Comparison of ENCODE assay signal across 14 cellular contexts in genomic region chr7:46485481-46486065, GRCh38.
A peak's percentile ranks its signal among the peaks of the same experiment; 100 is the strongest.
DNase-seq lines count a peak whose midpoint lies in the region; ATAC-seq, FAIRE-seq and TF ChIP-seq lines count a peak whose summit lies in the region.
"Had no signal": no experiment of that assay in that cellular context is flagged by ENCODE, and none has a peak within 500 bp of the region (broad histone marks: within the 10 kb centered on the region; RNA-seq: fewer than 3 reads in every experiment).

No MANE protein-coding gene starts in this region.

- in situ Hi-C loops in IMR-90 (cut with MboI; ENCODE audit: low sequenced_read_pairs) (no loop called here), brain microvascular endothelial cell (cut with HindIII; ENCODE audit: low pct_ligation_motif_present, low sequenced_read_pairs) (no loop called here)

- CTCF ChIA-PET in IMR-90 (lab: Yijun Ruan, JAX): interaction anchor here (0.8 kb wide), 1 partner anchor 8 kb away, joined by 3 read pairs; no protein-coding TSS in a partner anchor

- peak overlapping the region; percentile 100 for H2BK5ac ChIP-seq in IMR-90 (ENCODE audit: low read depth, low read length, poor library complexity, severe bottlenecking)
- H2BK5ac ChIP-seq in mesenchymal stem cell (ENCODE audit: low read depth, low read length, poor library complexity, severe bottlenecking): no peak overlapping the region

- H3K9me3 ChIP-seq in IMR-90 (ENCODE audit: control insufficient read depth, insufficient read depth, low read length): no peaks in the 10 kb centered on the region
- H3K9me3 ChIP-seq in mesenchymal stem cell (ENCODE audit: control insufficient read depth, low read length): no peaks in the 10 kb centered on the region
- no peaks in the 10 kb centered on the region for H3K9me3 ChIP-seq in pancreas

- peak overlapping the region; percentile 95 for H2BK120ac ChIP-seq in IMR-90 (ENCODE audit: low read depth, low read length)
- peak overlapping the region; percentile 34 for H2BK120ac ChIP-seq in mesenchymal stem cell (ENCODE audit: low read depth, low read length)

- H2BK15ac ChIP-seq in IMR-90 (ENCODE audit: low read depth, low read length) (peak overlapping the region; percentile 91; the same call in 1 of the 3 replicates), mesenchymal stem cell (ENCODE audit: low read depth, poor library complexity, severe bottlenecking) (no peak overlapping the region)

- peak overlapping the region; percentile 95 for H3K4ac ChIP-seq in IMR-90 (ENCODE audit: low read depth, low read length)
- no peak overlapping the region for H3K4ac ChIP-seq in mesenchymal stem cell (ENCODE audit: low read depth in 1 of 2, low read length in 2 of 2)

- peak; percentile 15; the same call in 1 of the 2 replicates for TF ChIP-seq CTCF in AG09319 (IDR thresholded peaks at IDR 0.05; ENCODE audit: low read depth, low read length)
- TF ChIP-seq CTCF in IMR-90 (conservative IDR thresholded peaks at IDR 0.05; ENCODE audit: low read depth, low read length): peak; percentile 59
- peak; percentile 45 for TF ChIP-seq CTCF in brain microvascular endothelial cell (IDR thresholded peaks at IDR 0.05; ENCODE audit: low read depth, low read length, missing control alignments)
- no peak for TF ChIP-seq CTCF in pancreas (IDR thresholded peaks at IDR 0.05)

- H3K18ac ChIP-seq in IMR-90 (ENCODE audit: low read depth, low read length): peak overlapping the region; percentile 94
- peak overlapping the region in 1 of 2 experiments; percentile 91 for H3K18ac ChIP-seq in mesenchymal stem cell (ENCODE audit: low read depth in 1 of 2, low read length in 2 of 2)

- no peaks in the 10 kb centered on the region for H3K79me1 ChIP-seq in IMR-90 (ENCODE audit: low read depth in 1 of 2, low read length in 2 of 2)
- no peaks in the 10 kb centered on the region for H3K79me1 ChIP-seq in mesenchymal stem cell (replicated peaks; ENCODE audit: low read length, poor library complexity, severe bottlenecking)

- FAIRE-seq in pancreas (lab: Jason Lieb, UNC): no peak

- H3K27me3 ChIP-seq in IMR-90 (ENCODE audit: control insufficient read depth, insufficient read depth, low read length) (no peaks in the 10 kb centered on the region; the same call in 1 of the 2 replicates), brain microvascular endothelial cell (replicated peaks) (no peaks in the 10 kb centered on the region), mesenchymal stem cell (ENCODE audit: control insufficient read depth in 1 of 2, insufficient read depth in 1 of 2, low read length in 2 of 2) (no peaks in the 10 kb centered on the region), pancreas (no peaks in the 10 kb centered on the region)
- H3K27me3 ChIP-seq: BLaER1 treated with 17β-estradiol and CSF1 and Interleukin-3, amounts not matched to agents 10 nM and 100 nM had no signal

- H4K91ac ChIP-seq in IMR-90 (ENCODE audit: insufficient read depth, low read depth, low read length) (peak overlapping the region; percentile 91), mesenchymal stem cell (ENCODE audit: low read length) (no peak overlapping the region)

- H2AFZ ChIP-seq in IMR-90 (replicated peaks; ENCODE audit: low read length, poor library complexity) (no peak overlapping the region), mesenchymal stem cell (ENCODE audit: low read depth, low read length) (no peak overlapping the region)

- H3K9ac ChIP-seq in IMR-90 (ENCODE audit: low read depth, low read length) (no peak overlapping the region), mesenchymal stem cell (ENCODE audit: low read length) (peak overlapping the region; percentile 62)
- H3K9ac ChIP-seq: BLaER1 treated with 17β-estradiol and CSF1 and Interleukin-3, amounts not matched to agents 10 nM and 100 nM had no signal

- peak overlapping the region; percentile 82; the same call in 1 of the 2 replicates for H3K56ac ChIP-seq in IMR-90 (ENCODE audit: extremely low read depth, insufficient read depth, low read length)

- H3K23ac ChIP-seq in IMR-90 (ENCODE audit: low read depth, low read length) (peak overlapping the region; percentile 91), mesenchymal stem cell (ENCODE audit: low read length in 2 of 2) (no peak overlapping the region)

- H2AK5ac ChIP-seq in IMR-90 (ENCODE audit: low read depth, low read length) (peak overlapping the region; percentile 41; the same call in 1 of the 2 replicates), mesenchymal stem cell (ENCODE audit: low read length, severe bottlenecking) (no peak overlapping the region)

- dilution Hi-C loops in IMR-90 (cut with HindIII; ENCODE audit: low sequenced_read_pairs, unreplicated experiment): no loop called here

- no TSS peak for BruUV-seq in IMR-90 (replicated peaks; lab: Mats Ljungman, UMichigan)

- no peak overlapping the region for H2AK9ac ChIP-seq in IMR-90 (replicated peaks; ENCODE audit: low read depth, low read length, poor library complexity)

- no peak; the same call in 1 of the 2 replicates for TF ChIP-seq RAD21 in IMR-90 (IDR thresholded peaks at IDR 0.05; ENCODE audit: low read length)

- peak overlapping the region; percentile 96 for H2BK20ac ChIP-seq in IMR-90 (ENCODE audit: low read depth, low read length)

- H3K27ac ChIP-seq in IMR-90 (ENCODE audit: insufficient read depth, low read length): peak overlapping the region; percentile 61
- H3K27ac ChIP-seq in brain microvascular endothelial cell: peak overlapping the region; percentile 80
- peak overlapping the region; percentile 94 for H3K27ac ChIP-seq in mesenchymal stem cell (ENCODE audit: low read length, poor library complexity, severe bottlenecking)
- no peak overlapping the region for H3K27ac ChIP-seq in pancreas
- H3K27ac ChIP-seq: BLaER1 treated with 17β-estradiol and CSF1 and Interleukin-3, amounts not matched to agents 10 nM and 100 nM had no signal

- no peaks in the 10 kb centered on the region for H4K20me1 ChIP-seq in IMR-90 (ENCODE audit: insufficient read depth, low read length)
- H4K20me1 ChIP-seq: BLaER1 treated with 17β-estradiol and CSF1 and Interleukin-3, amounts not matched to agents 10 nM and 100 nM had no signal

- DNase-seq in AG09319 (ENCODE audit: extremely low read depth, low read depth) (no peak), IMR-90 (peak; percentile 90), brain microvascular endothelial cell (peak; percentile 56), mesenchymal stem cell (peak; percentile 64), GM19238 (ENCODE audit: insufficient read length, low spot score) (no peak), pancreas (no peak)
- DNase-seq: activated B cell treated with CpG ODN at 0.5 μM for 24 hours; head of caudate nucleus; KBM-7; NK-92 treated with Interleukin-12 subunit alpha and Interleukin-12 subunit beta, amount 100 ng/mL, for 24 hours had no signal

- no peak overlapping the region for H2BK12ac ChIP-seq in mesenchymal stem cell (ENCODE audit: low read length in 2 of 2)

- peak overlapping the region; percentile 30 to 85 for H4K8ac ChIP-seq in IMR-90 (ENCODE audit: low read depth in 2 of 2, low read length in 2 of 2)
- H4K8ac ChIP-seq in mesenchymal stem cell (ENCODE audit: low read length): no peak overlapping the region

- peaks cover 14% of the 10 kb centered on the region for H3K4me1 ChIP-seq in IMR-90 (ENCODE audit: control insufficient read depth, insufficient read depth, low read length)
- peaks cover 8% of the 10 kb centered on the region for H3K4me1 ChIP-seq in mesenchymal stem cell (ENCODE audit: control insufficient read depth, insufficient read depth, low read depth, low read length)
- no peaks in the 10 kb centered on the region for H3K4me1 ChIP-seq in pancreas
- H3K4me1 ChIP-seq: BLaER1 treated with 17β-estradiol and CSF1 and Interleukin-3, amounts not matched to agents 10 nM and 100 nM had no signal

- ATAC-seq in IMR-90 (ENCODE audit: low read depth) (peak; percentile 72), pancreas (no peak), HG02588 (IDR thresholded peaks at IDR 0.05; ENCODE audit: unreplicated experiment) (no peak), GM18498 (IDR thresholded peaks at IDR 0.05; ENCODE audit: unreplicated experiment) (no peak)

- H3K4me2 ChIP-seq in IMR-90 (ENCODE audit: low read depth, low read length) (peak overlapping the region; percentile 56; the same call in 1 of the 2 replicates), mesenchymal stem cell (ENCODE audit: low read length, poor library complexity, severe bottlenecking) (no peak overlapping the region)
- H3K4me2 ChIP-seq: BLaER1 treated with 17β-estradiol and CSF1 and Interleukin-3, amounts not matched to agents 10 nM and 100 nM had no signal

- TF ChIP-seq POLR2A in IMR-90 (IDR thresholded peaks at IDR 0.05; ENCODE audit: low read depth, low read length): no peak

- H3K14ac ChIP-seq in IMR-90 (replicated peaks; ENCODE audit: low read depth, low read length) (peak overlapping the region; percentile 54), mesenchymal stem cell (ENCODE audit: low read length in 2 of 2) (no peak overlapping the region)

- intact Hi-C loops in IMR-90 (cut with micrococcal nuclease): loop anchor here (1.0 to 10.0 kb wide), 2 partner anchors 562 to 599 kb away; no protein-coding TSS in a partner anchor
- intact Hi-C loops in pancreas (cut with DNase I): no loop called here

- POLR2A ChIA-PET in IMR-90 (lab: Charles Lee; ENCODE audit: unreplicated experiment): no interaction called here

- H3K4me3 ChIP-seq in IMR-90 (ENCODE audit: insufficient read depth, low read depth, low read length): no peak overlapping the region
- no peak overlapping the region for H3K4me3 ChIP-seq in brain microvascular endothelial cell (ENCODE audit: low read depth, low read length)
- H3K4me3 ChIP-seq in mesenchymal stem cell (ENCODE audit: insufficient read depth in 1 of 2, low read depth in 1 of 2, low read length in 2 of 2): no peak overlapping the region
- H3K4me3 ChIP-seq in pancreas: no peak overlapping the region
- H3K4me3 ChIP-seq: BLaER1 treated with 17β-estradiol and CSF1 and Interleukin-3, amounts not matched to agents 10 nM and 100 nM; lung had no signal

- WGBS in IMR-90 (ENCODE audit: extremely low coverage in 2 of 2, insufficient read length in 1 of 2), 2 experiments: no CpG with 5 or more reads among the region's 3 CpGs
- 45% methylated on average over 1 of the region's 3 CpGs for WGBS in mesenchymal stem cell
- 48 to 62% methylated on average over 3 of the region's 3 CpGs for WGBS in pancreas, 2 donors

- peaks cover 9% of the 10 kb centered on the region for H3K9me1 ChIP-seq in IMR-90 (ENCODE audit: insufficient read depth, low read length)

- H4K5ac ChIP-seq in IMR-90 (ENCODE audit: low read depth, low read length): peak overlapping the region; percentile 86

- no peaks in the 10 kb centered on the region for H3K36me3 ChIP-seq in IMR-90 (ENCODE audit: control insufficient read depth, insufficient read depth, low read length)
- no peaks in the 10 kb centered on the region for H3K36me3 ChIP-seq in brain microvascular endothelial cell (replicated peaks)
- H3K36me3 ChIP-seq in mesenchymal stem cell (ENCODE audit: control insufficient read depth in 1 of 2, insufficient read depth in 2 of 2, low read depth in 1 of 2, low read length in 2 of 2): no peaks in the 10 kb centered on the region
- no peaks in the 10 kb centered on the region for H3K36me3 ChIP-seq in pancreas
- H3K36me3 ChIP-seq: BLaER1 treated with 17β-estradiol and CSF1 and Interleukin-3, amounts not matched to agents 10 nM and 100 nM had no signal

TF ChIP-seq in IMR-90, 13 proteins besides CTCF, POLR2A, EP300 and RAD21 (continues in another document):
- TF ChIP-seq BHLHE40 (IDR thresholded peaks at IDR 0.05; ENCODE audit: low read depth, low read length): peak; percentile 46; the same call in 1 of the 2 replicates
- no peak for TF ChIP-seq RCOR1 (IDR thresholded peaks at IDR 0.05; ENCODE audit: insufficient replicate concordance, low read length)

Comparison
In these comparisons a context has a peak if more than half of its experiments do, and no peak if none do; other contexts are left out.
1. DNase-seq: peak in IMR-90 (single experiment), brain microvascular endothelial cell (single experiment) and mesenchymal stem cell (single experiment); none in AG09319 (single experiment), GM19238 (single experiment) and pancreas (0 of 6).
2. CTCF ChIP-seq: peak in AG09319 (single experiment), IMR-90 (single experiment) and brain microvascular endothelial cell (single experiment); none in pancreas (0 of 4).
3. H3K27ac ChIP-seq: peak in IMR-90 (single experiment), brain microvascular endothelial cell (single experiment) and mesenchymal stem cell (single experiment); none in pancreas (0 of 4).